ENCODE assay signal across 5 cellular contexts in genomic region chr15:58643996-58644395, GRCh38.
"Had no signal": no experiment of that assay in that cellular context is flagged by ENCODE, and none has a peak within 500 bp of the region (broad histone marks: within the 10 kb centered on the region; RNA-seq: fewer than 3 reads in every experiment).

No MANE protein-coding gene starts in this region.

- H3K27ac Mint-ChIP-seq: GM23338, H9 had no signal

- DNase-seq: H9, HCEC 1CT, IMR-90 had no signal

- H3K4me3 ChIP-seq: GM23338, K562 had no signal

- H3K4me3 Mint-ChIP-seq: GM23338, H9 had no signal

- ATAC-seq: GM23338, K562 had no signal

- H3K9me3 Mint-ChIP-seq: GM23338, H9 had no signal
